In the genomic region with DNA sequence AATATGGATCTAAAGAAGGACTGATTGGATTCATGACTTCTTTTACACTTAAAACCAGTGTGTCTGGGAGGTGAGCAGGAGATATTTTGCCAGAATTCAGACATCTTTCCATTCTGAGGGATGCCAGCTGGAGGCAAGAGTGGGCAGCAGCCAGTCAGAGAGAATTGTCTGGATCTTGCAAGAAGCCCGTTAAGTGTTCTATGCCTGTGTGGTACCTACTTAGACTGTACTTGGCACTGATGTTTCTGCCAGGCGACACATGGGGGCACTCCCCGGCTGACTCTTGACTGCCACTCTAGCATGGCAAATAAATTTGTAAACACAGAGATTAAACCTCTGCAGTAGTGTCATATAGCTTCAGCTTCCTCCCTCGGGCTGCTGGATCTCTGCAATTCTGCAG, we compare ENCODE assay signal across 1 cellular context.
TF ChIP-seq lines count a peak whose summit lies in the region.

No MANE protein-coding gene starts in this region.

TF ChIP-seq in HCT116, 20 proteins besides CTCF, POLR2A, EP300 and RAD21 (continued from another document):
- TF ChIP-seq TCF7L2 (IDR thresholded peaks at IDR 0.05; ENCODE audit: borderline replicate concordance, extremely low read depth, insufficient read depth, insufficient read length) (no peak), FOSL1 (IDR thresholded peaks at IDR 0.05; ENCODE audit: low read depth) (no peak), EGR1 (IDR thresholded peaks at IDR 0.05; ENCODE audit: low read depth) (no peak)
- TF ChIP-seq, protein P1, sequence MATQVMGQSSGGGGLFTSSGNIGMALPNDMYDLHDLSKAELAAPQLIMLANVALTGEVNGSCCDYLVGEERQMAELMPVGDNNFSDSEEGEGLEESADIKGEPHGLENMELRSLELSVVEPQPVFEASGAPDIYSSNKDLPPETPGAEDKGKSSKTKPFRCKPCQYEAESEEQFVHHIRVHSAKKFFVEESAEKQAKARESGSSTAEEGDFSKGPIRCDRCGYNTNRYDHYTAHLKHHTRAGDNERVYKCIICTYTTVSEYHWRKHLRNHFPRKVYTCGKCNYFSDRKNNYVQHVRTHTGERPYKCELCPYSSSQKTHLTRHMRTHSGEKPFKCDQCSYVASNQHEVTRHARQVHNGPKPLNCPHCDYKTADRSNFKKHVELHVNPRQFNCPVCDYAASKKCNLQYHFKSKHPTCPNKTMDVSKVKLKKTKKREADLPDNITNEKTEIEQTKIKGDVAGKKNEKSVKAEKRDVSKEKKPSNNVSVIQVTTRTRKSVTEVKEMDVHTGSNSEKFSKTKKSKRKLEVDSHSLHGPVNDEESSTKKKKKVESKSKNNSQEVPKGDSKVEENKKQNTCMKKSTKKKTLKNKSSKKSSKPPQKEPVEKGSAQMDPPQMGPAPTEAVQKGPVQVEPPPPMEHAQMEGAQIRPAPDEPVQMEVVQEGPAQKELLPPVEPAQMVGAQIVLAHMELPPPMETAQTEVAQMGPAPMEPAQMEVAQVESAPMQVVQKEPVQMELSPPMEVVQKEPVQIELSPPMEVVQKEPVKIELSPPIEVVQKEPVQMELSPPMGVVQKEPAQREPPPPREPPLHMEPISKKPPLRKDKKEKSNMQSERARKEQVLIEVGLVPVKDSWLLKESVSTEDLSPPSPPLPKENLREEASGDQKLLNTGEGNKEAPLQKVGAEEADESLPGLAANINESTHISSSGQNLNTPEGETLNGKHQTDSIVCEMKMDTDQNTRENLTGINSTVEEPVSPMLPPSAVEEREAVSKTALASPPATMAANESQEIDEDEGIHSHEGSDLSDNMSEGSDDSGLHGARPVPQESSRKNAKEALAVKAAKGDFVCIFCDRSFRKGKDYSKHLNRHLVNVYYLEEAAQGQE (IDR thresholded peaks at IDR 0.05; ENCODE audit: low read depth) = no peak
